2 cellular contexts compared by ENCODE assay signal in genomic region chr1:234849824-234850223, GRCh38.
TF ChIP-seq lines count a peak whose summit lies in the region.

No MANE protein-coding gene starts in this region.

TF ChIP-seq in SK-N-SH, 30 proteins besides CTCF, POLR2A, EP300 and RAD21 (continued from another document):
- TF ChIP-seq REST (IDR thresholded peaks at IDR 0.05; ENCODE audit: low read depth, low read length): no peak
- TF ChIP-seq IRF3 (IDR thresholded peaks at IDR 0.05; ENCODE audit: low read depth, low read length): no peak
- TF ChIP-seq FOXM1 (IDR thresholded peaks at IDR 0.05; ENCODE audit: low read depth): no peak
- TF ChIP-seq FOSL2 (IDR thresholded peaks at IDR 0.05; ENCODE audit: borderline replicate concordance, low read depth): no peak
- TF ChIP-seq TAF1 (IDR thresholded peaks at IDR 0.05; ENCODE audit: borderline replicate concordance, low read depth, low read length): no peak
- no peak for TF ChIP-seq CHD2 (IDR thresholded peaks at IDR 0.05; ENCODE audit: low read length, partially characterized antibody)
- no peak for TF ChIP-seq RXRA (IDR thresholded peaks at IDR 0.05; ENCODE audit: borderline replicate concordance, low read depth)
- no peak for TF ChIP-seq SIN3A (IDR thresholded peaks at IDR 0.05; ENCODE audit: borderline replicate concordance, low read depth, low read length)
- no peak for TF ChIP-seq ZBTB33 (IDR thresholded peaks at IDR 0.05; ENCODE audit: borderline replicate concordance, low read depth)
- no peak for TF ChIP-seq FOXJ3 (CRISPR knock-in tag; IDR thresholded peaks at IDR 0.05)
- no peak for TF ChIP-seq USF1 (IDR thresholded peaks at IDR 0.05; ENCODE audit: borderline replicate concordance, low read depth)
- no peak for TF ChIP-seq TCF12 (IDR thresholded peaks at IDR 0.05)
- no peak for TF ChIP-seq PBX3 (IDR thresholded peaks at IDR 0.05)
TF ChIP-seq in SK-N-SH: peak in this region for 0.

TF ChIP-seq in SK-N-SH treated with all-trans-retinoic acid at 6 μM for 48 hours, 23 proteins besides CTCF, POLR2A, EP300 and RAD21 (continued from another document):
- TF ChIP-seq ZFP30 (CRISPR knock-in tag; IDR thresholded peaks at IDR 0.05): no peak
